21 cellular contexts compared by ENCODE assay signal in genomic region chr1:64995316-64995715, GRCh38.
DNase-seq lines count a peak whose midpoint lies in the region; TF ChIP-seq lines count a peak whose summit lies in the region.
"Had no signal": no experiment of that assay in that cellular context is flagged by ENCODE, and none has a peak within 500 bp of the region (broad histone marks: within the 10 kb centered on the region; RNA-seq: fewer than 3 reads in every experiment).

No MANE protein-coding gene starts in this region.

- peaks cover 2% of the 10 kb centered on the region; the same call in 1 of the 2 replicates for H3K4me1 ChIP-seq in HEK293 (ENCODE audit: control insufficient read depth, insufficient read depth, low read length)
- H3K4me1 ChIP-seq: BE2C had no signal

- DNase-seq in DMS79 (lab: John Stamatoyannopoulos, UW): peak; percentile 2
- DNase-seq in DMS79 treated with DMSO at 0.1 percent for 48 hours (lab: John Stamatoyannopoulos, UW): no peak
- peak; percentile 60 for DNase-seq in epithelial cell of esophagus (ENCODE audit: low read depth)
- DNase-seq in stimulated activated CD4-positive, alpha-beta T cell treated with anti-CD3 and anti-CD28 coated beads, Interleukin-2, amount 100 ng/mL, for 24 hours: no peak
- DNase-seq: BE2C; C1 segment of cervical spinal cord; CD4-positive, alpha-beta memory T cell; CD4-positive, CD25-positive, alpha-beta regulatory T cell; CD8-positive, alpha-beta memory T cell; COR-L47; DMS 273 treated with DMSO at 0.1 percent for 48 hours; DMS153; DMS53; DND-41; EL; GDM1 had no signal

- H3K4me3 ChIP-seq in HEK293 (ENCODE audit: low read depth, low read length): no peak overlapping the region
- no peak overlapping the region for H3K4me3 ChIP-seq in epithelial cell of esophagus (ENCODE audit: low read length)
- H3K4me3 ChIP-seq: A549, BLaER1, GM12878 had no signal

- H3K27ac ChIP-seq in HEK293 (ENCODE audit: extremely low read depth, low read depth, low read length): no peak overlapping the region
- H3K27ac ChIP-seq: 22Rv1, A549, BLaER1 had no signal

- H3K36me3 ChIP-seq in HEK293 (ENCODE audit: control insufficient read depth in 2 of 2, insufficient read depth in 1 of 2, low read length in 2 of 2): no peaks in the 10 kb centered on the region
- H3K36me3 ChIP-seq: BE2C had no signal

- CTCF ChIA-PET in HEK293 (lab: Yijun Ruan, JAX): interaction anchor here (0.7 kb wide), 1 partner anchor 70 kb away, joined by 3 read pairs; no protein-coding TSS in a partner anchor

- no peaks in the 10 kb centered on the region for H3K9me3 ChIP-seq in HEK293 (ENCODE audit: control insufficient read depth, insufficient read depth, low read depth, low read length)
- H3K9me3 ChIP-seq: BE2C had no signal

- no peak for TF ChIP-seq CTCF in HEK293 (tag by site-specific recombination; IDR thresholded peaks at IDR 0.05)
- TF ChIP-seq CTCF in epithelial cell of esophagus (IDR thresholded peaks at IDR 0.05; ENCODE audit: insufficient read depth, low read depth, low read length, missing control alignments): no peak

- POLR2A ChIA-PET in HEK293 (lab: Yijun Ruan, JAX): no interaction called here

TF ChIP-seq in HEK293, 187 proteins besides CTCF, POLR2A, EP300 and RAD21:
- TF ChIP-seq ZNF518A (tag by site-specific recombination; conservative IDR thresholded peaks at IDR 0.05; ENCODE audit: low read depth): no peak
- TF ChIP-seq ZNF513 (tag by site-specific recombination; IDR thresholded peaks at IDR 0.05): peak; percentile 50; the same call in 1 of the 2 replicates

Comparison
In these comparisons a context has a peak if more than half of its experiments do, and no peak if none do; other contexts are left out.
1. DNase-seq: peak in DMS79 (single experiment) and epithelial cell of esophagus (single experiment); none in DMS79 treated with DMSO at 0.1 percent for 48 hours (single experiment) and stimulated activated CD4-positive, alpha-beta T cell treated with anti-CD3 and anti-CD28 coated beads, Interleukin-2, amount 100 ng/mL, for 24 hours (0 of 2).